9 cellular contexts compared by ENCODE assay signal in genomic region chr9:32350682-32351081, GRCh38. TPM values are rescaled to one million over a fixed set of nuclear protein-coding genes. Genes with fewer than 3 reads are reported as not detected.
DNase-seq lines count a peak whose midpoint lies in the region; ATAC-seq and TF ChIP-seq lines count a peak whose summit lies in the region.
"Had no signal": no experiment of that assay in that cellular context is flagged by ENCODE, and none has a peak within 500 bp of the region (broad histone marks: within the 10 kb centered on the region; RNA-seq: fewer than 3 reads in every experiment).

No MANE protein-coding gene starts in this region.

- no peak overlapping the region for H3K27ac ChIP-seq in Peyer's patch

- intact Hi-C loops in mucosa of descending colon (cut with DNase I, micrococcal nuclease) = no loop called here

- TF ChIP-seq POLR2A in Peyer's patch (IDR thresholded peaks at IDR 0.05) = no peak

- TF ChIP-seq CTCF in AG10803 (conservative IDR thresholded peaks at IDR 0.05; ENCODE audit: low read length) (peak; percentile 30), Peyer's patch (IDR thresholded peaks at IDR 0.05) (peak in 4 of 6 experiments; percentile 17 to 31 (median 22)), mucosa of descending colon (IDR thresholded peaks at IDR 0.05) (no peak)

- ATAC-seq in GM18502 (IDR thresholded peaks at IDR 0.05; ENCODE audit: poor library complexity, unreplicated experiment) (no peak), mucosa of descending colon (no peak)

- H3K9me3 ChIP-seq in Peyer's patch = no peaks in the 10 kb centered on the region
- no peaks in the 10 kb centered on the region for H3K9me3 ChIP-seq in mucosa of descending colon

- H3K4me1 ChIP-seq in Peyer's patch (no peaks in the 10 kb centered on the region), mucosa of descending colon (ENCODE audit: low read depth) (no peaks in the 10 kb centered on the region)

- H3K36me3 ChIP-seq in Peyer's patch (no peaks in the 10 kb centered on the region), mucosa of descending colon (ENCODE audit: low read depth) (no peaks in the 10 kb centered on the region)

- DNase-seq in AG10803 (ENCODE audit: low read depth) = peak; percentile 16
- peak; percentile 34 for DNase-seq in HT-29 (ENCODE audit: low spot score)
- DNase-seq in Peyer's patch = no peak
- DNase-seq in globus pallidus (ENCODE audit: low spot score) = peak; percentile 3
- DNase-seq in NCI-H2171 treated with DMSO at 0.1 percent for 48 hours (lab: John Stamatoyannopoulos, UW) = no peak
- DNase-seq in mucosa of descending colon = no peak
- DNase-seq in SHP77 treated with DMSO at 0.1 percent for 48 hours (lab: John Stamatoyannopoulos, UW) = no peak
- DNase-seq: RPMI8226 had no signal

- H3K4me3 ChIP-seq in AG10803 (ENCODE audit: low read length) = no peak overlapping the region
- no peak overlapping the region for H3K4me3 ChIP-seq in Peyer's patch
- no peak overlapping the region for H3K4me3 ChIP-seq in mucosa of descending colon

- no peaks in the 10 kb centered on the region for H3K27me3 ChIP-seq in Peyer's patch

RNA-seq across cellular contexts. Expression of gene ACO1, which starts 33.8 kb away (rescaled TPM):
- 27.1 and 30.5 TPM in 2 replicates for total RNA-seq in HT-29 (2014; rRNA removed; shearing (Covaris generic))
- 10 to 100 TPM; 22.3 to 61.8 (median 51.7) TPM for total RNA-seq in Peyer's patch
- 10 to 100 TPM; 30.9 to 50.4 (median 32.6) TPM for total RNA-seq in mucosa of descending colon

Comparison
In these comparisons a context has a peak if more than half of its experiments do, and no peak if none do; other contexts are left out.
1. DNase-seq: peak in AG10803 (single experiment), HT-29 (single experiment) and globus pallidus (single experiment); none in Peyer's patch (0 of 3), NCI-H2171 treated with DMSO at 0.1 percent for 48 hours (single experiment), mucosa of descending colon (0 of 3) and SHP77 treated with DMSO at 0.1 percent for 48 hours (single experiment).